8 cellular contexts compared by ENCODE assay signal in the genomic region with DNA sequence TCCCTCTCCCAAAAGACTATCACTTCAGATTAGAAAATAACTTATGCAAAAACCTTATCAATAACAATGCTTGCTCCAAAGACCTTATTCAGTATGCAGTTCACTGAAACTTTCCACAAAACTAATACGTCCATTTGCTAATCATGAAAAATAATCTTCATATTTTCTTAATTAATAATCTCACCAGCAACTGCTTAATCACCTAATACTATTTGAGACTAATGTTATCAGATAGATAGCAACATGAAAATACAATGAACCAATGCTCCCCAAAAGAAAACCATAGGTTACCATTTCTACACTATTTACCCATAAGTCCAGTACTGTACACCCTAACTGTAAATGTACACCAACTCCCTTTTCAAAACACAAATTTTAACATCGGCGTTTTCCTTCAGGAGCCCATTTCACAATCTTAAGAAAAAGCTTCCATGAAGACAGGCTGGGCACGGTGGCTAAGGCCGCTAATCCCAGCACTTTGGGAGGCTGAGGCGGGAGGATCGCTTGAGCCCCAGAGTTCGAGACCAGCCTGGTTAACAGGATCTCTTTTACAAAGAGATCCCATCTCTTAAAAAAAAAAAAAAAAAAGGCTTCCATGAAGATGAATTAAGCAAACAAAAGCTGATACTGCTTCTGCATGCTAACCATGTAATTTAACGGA. TPM values are rescaled to one million over a fixed set of nuclear protein-coding genes. Genes with fewer than 3 reads are reported as not detected.
DNase-seq lines count a peak whose midpoint lies in the region; ATAC-seq, FAIRE-seq and TF ChIP-seq lines count a peak whose summit lies in the region.

No MANE protein-coding gene starts in this region.

- TF ChIP-seq CTCF in AG10803 (conservative IDR thresholded peaks at IDR 0.05; ENCODE audit: low read length): no peak
- TF ChIP-seq CTCF in bronchial epithelial cell (IDR thresholded peaks at IDR 0.05; ENCODE audit: insufficient read depth, low read length, severe bottlenecking): no peak
- no peak for TF ChIP-seq CTCF in GM10248 (IDR thresholded peaks at IDR 0.05; ENCODE audit: control extremely low read depth, extremely low read depth, low read depth, missing control alignments)

- H3K36me3 Mint-ChIP-seq in IgD-negative memory B cell: no peaks in the 10 kb centered on the region

- no peaks in the 10 kb centered on the region for H3K9me3 ChIP-seq in mucosa of stomach (ENCODE audit: control insufficient read depth, low read length)

- H3K4me1 Mint-ChIP-seq in IgD-negative memory B cell: peaks cover 34 to 38% (median 37%) of the 10 kb centered on the region in 3 donors

- CTCF ChIA-PET in GM10248 (lab: Yijun Ruan, JAX): interaction anchor here (1.2 to 2.7 kb wide), 2 partner anchors 19 kb away, joined by 3 to 10 read pairs; no protein-coding TSS in a partner anchor

- peaks cover 45% of the 10 kb centered on the region for H3K4me1 ChIP-seq in mucosa of stomach (ENCODE audit: control insufficient read depth, insufficient read depth, low read length)

- peak; percentile 16 for DNase-seq in AG10803 (ENCODE audit: low read depth)
- no peak for DNase-seq in bronchial epithelial cell (ENCODE audit: low read depth)
- DNase-seq in DMS153 (lab: John Stamatoyannopoulos, UW): no peak
- DNase-seq in GM10248 (ENCODE audit: extremely low spot score): no peak

- no peaks in the 10 kb centered on the region for H3K27me3 ChIP-seq in bronchial epithelial cell (ENCODE audit: control insufficient read depth, insufficient read depth, low read length)
- no peaks in the 10 kb centered on the region for H3K27me3 ChIP-seq in mucosa of stomach (ENCODE audit: control insufficient read depth, insufficient read depth, low read length)

- FAIRE-seq in bronchial epithelial cell (lab: Jason Lieb, UNC): no peak

- H3K9ac ChIP-seq in mucosa of stomach (ENCODE audit: low read length): peak overlapping the region; percentile 59

- POLR2A ChIA-PET in GM10248 (lab: Yijun Ruan, JAX): no interaction called here

- H3K4me3 Mint-ChIP-seq in IgD-negative memory B cell: peak overlapping the region; percentile 81 to 92 (median 88)

- peak overlapping the region; percentile 63 to 94 (median 93) for H3K27ac Mint-ChIP-seq in IgD-negative memory B cell

- no peak for ATAC-seq in HG03442 (IDR thresholded peaks at IDR 0.05; ENCODE audit: unreplicated experiment)
- ATAC-seq in HG02870 (IDR thresholded peaks at IDR 0.05; ENCODE audit: unreplicated experiment): no peak

- no peaks in the 10 kb centered on the region for H3K27me3 Mint-ChIP-seq in IgD-negative memory B cell

- H3K9me3 Mint-ChIP-seq in IgD-negative memory B cell: no peaks in the 10 kb centered on the region

- H3K36me3 ChIP-seq in bronchial epithelial cell (ENCODE audit: control insufficient read depth, insufficient read depth, low read length) (peaks cover 2% of the 10 kb centered on the region), mucosa of stomach (ENCODE audit: control insufficient read depth, insufficient read depth, low read length) (no peaks in the 10 kb centered on the region)

- peak overlapping the region; percentile 74 for H3K4me3 ChIP-seq in AG10803 (ENCODE audit: low read length)
- peak overlapping the region; percentile 86 for H3K4me3 ChIP-seq in bronchial epithelial cell (ENCODE audit: low read depth, low read length)
- H3K4me3 ChIP-seq in mucosa of stomach (ENCODE audit: low read length): no peak overlapping the region

RNA-seq across cellular contexts. Expression of a gene that starts 1.7 kb away (rescaled TPM):
- polyA plus RNA-seq in IgD-negative memory B cell: 40.0 TPM
- 116 and 126 TPM in 2 replicates for total RNA-seq in bronchial epithelial cell

RNA-seq across cellular contexts. Expression of a gene that starts 25.8 kb away (rescaled TPM):
- not detected for polyA plus RNA-seq in IgD-negative memory B cell
- total RNA-seq in bronchial epithelial cell: under 0.01 and 0.77 TPM in 2 replicates

RNA-seq across cellular contexts. Expression of a gene that starts 29.9 kb away (rescaled TPM):
- polyA plus RNA-seq in IgD-negative memory B cell: not detected
- 1.4 and 1.6 TPM in 2 replicates for total RNA-seq in bronchial epithelial cell
